30 cellular contexts compared by ENCODE assay signal in the genomic region with DNA sequence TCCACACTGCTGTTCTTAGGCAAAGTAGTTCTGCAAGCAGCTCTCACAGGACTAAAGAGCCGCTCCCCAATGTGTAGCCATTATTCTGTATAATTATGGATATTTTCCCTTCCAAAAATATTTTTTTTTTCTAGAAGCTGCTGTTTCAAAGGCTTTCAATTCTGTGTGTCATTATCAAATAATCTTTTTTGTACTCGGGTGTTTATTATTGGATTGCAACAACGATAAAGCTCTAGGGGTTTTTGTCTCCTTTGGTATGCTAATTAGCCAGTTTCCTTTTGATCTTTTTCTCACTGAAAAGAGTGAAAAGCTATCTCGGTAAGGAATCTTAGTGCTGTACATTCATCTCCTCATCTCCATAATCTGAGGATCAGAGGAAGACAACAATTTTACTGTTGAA.
"Had no signal": no experiment of that assay in that cellular context is flagged by ENCODE, and none has a peak within 500 bp of the region (broad histone marks: within the 10 kb centered on the region; RNA-seq: fewer than 3 reads in every experiment).

No MANE protein-coding gene starts in this region.

- DNase-seq: colonic mucosa; effector CD8-positive, alpha-beta T cell; endodermal cell; foreskin keratinocyte; heart left ventricle; hippocampal formation; left cardiac atrium; left lung; mesenchymal stem cell; midbrain; naive thymus-derived CD8-positive, alpha-beta T cell; nephron progenitor cell; nucleus accumbens; stimulated activated CD4-positive, alpha-beta T cell treated with anti-CD3 and anti-CD28 coated beads, Interleukin-12 subunit alpha, Interleukin-12 subunit beta, amount 100 ng/mL, for 4 hours; stimulated activated CD4-positive, alpha-beta T cell treated with anti-CD3 and anti-CD28 coated beads, Interleukin-1b, Interleukin-23, amount 100 ng/mL, for 48 hours; stimulated activated CD4-positive, alpha-beta T cell treated with anti-CD3 and anti-CD28 coated beads, Interleukin-4, amount 100 ng/mL, for 1 hour; stimulated activated CD8-positive, alpha-beta memory T cell treated with anti-CD3 and anti-CD28 coated beads, Interleukin-4, amount 100 ng/mL, for 48 hours; stimulated activated naive CD4-positive, alpha-beta T cell; stimulated activated naive CD8-positive, alpha-beta T cell treated with anti-CD3 and anti-CD28 coated beads, Interleukin-15, amount 100 ng/mL, for 72 hours; transverse colon had no signal

- H3K27me3 Mint-ChIP-seq: dendritic cell treated with granulocyte-macrophage colony-stimulating factor and Interleukin-4, amounts not matched to agents 40 ng/mL and 50 ng/mL, for 4 days had no signal

- H3K9me3 Mint-ChIP-seq: endodermal cell; nephron progenitor cell; stimulated activated naive CD8-positive, alpha-beta T cell treated with anti-CD3 and anti-CD28 coated beads, Interleukin-15, amount 100 ng/mL, for 72 hours had no signal

- H3K4me3 Mint-ChIP-seq: dendritic cell treated with granulocyte-macrophage colony-stimulating factor and Interleukin-4, amounts not matched to agents 40 ng/mL and 50 ng/mL, for 4 days; endodermal cell; naive thymus-derived CD8-positive, alpha-beta T cell; nephron progenitor cell; stimulated activated naive CD8-positive, alpha-beta T cell treated with anti-CD3 and anti-CD28 coated beads, Interleukin-15, amount 100 ng/mL, for 72 hours had no signal

- H3K36me3 ChIP-seq: colonic mucosa, esophagus muscularis mucosa, gastroesophageal sphincter, heart left ventricle, left lung, prostate gland, right atrium auricular region, suprapubic skin, transverse colon, vagina had no signal

- H3K36me3 Mint-ChIP-seq: naive thymus-derived CD8-positive, alpha-beta T cell had no signal

- H3K27ac Mint-ChIP-seq: dendritic cell treated with granulocyte-macrophage colony-stimulating factor and Interleukin-4, amounts not matched to agents 40 ng/mL and 50 ng/mL, for 4 days; endodermal cell; naive thymus-derived CD8-positive, alpha-beta T cell; nephron progenitor cell; stimulated activated naive CD8-positive, alpha-beta T cell treated with anti-CD3 and anti-CD28 coated beads, Interleukin-15, amount 100 ng/mL, for 72 hours had no signal

- H3K27me3 ChIP-seq: colonic mucosa, foreskin keratinocyte, left lung, right atrium auricular region, transverse colon, vagina had no signal

- H3K4me1 ChIP-seq: colonic mucosa, esophagus muscularis mucosa, foreskin keratinocyte, gastroesophageal sphincter, heart left ventricle, left lung, prostate gland, right atrium auricular region, suprapubic skin, transverse colon, vagina had no signal

- H3K27ac ChIP-seq: colonic mucosa, epithelial cell of prostate, esophagus muscularis mucosa, foreskin keratinocyte, gastroesophageal sphincter, heart left ventricle, left lung, prostate gland, right atrium auricular region, suprapubic skin, transverse colon, vagina had no signal

- H3K4me1 Mint-ChIP-seq: naive thymus-derived CD8-positive, alpha-beta T cell; stimulated activated naive CD8-positive, alpha-beta T cell treated with anti-CD3 and anti-CD28 coated beads, Interleukin-15, amount 100 ng/mL, for 72 hours had no signal

- H3K4me3 ChIP-seq: colonic mucosa, esophagus muscularis mucosa, gastroesophageal sphincter, heart left ventricle, left lung, prostate gland, right atrium auricular region, smooth muscle cell, suprapubic skin, transverse colon, vagina had no signal

- H3K9me3 ChIP-seq: colonic mucosa, esophagus muscularis mucosa, gastroesophageal sphincter, heart left ventricle, left lung, prostate gland, right atrium auricular region, suprapubic skin, transverse colon, vagina had no signal

- H3K4me2 ChIP-seq: smooth muscle cell had no signal

- ATAC-seq: foreskin keratinocyte; gastroesophageal sphincter; heart left ventricle; left cardiac atrium; left lung; naive thymus-derived CD8-positive, alpha-beta T cell; sciatic nerve; stimulated activated naive CD8-positive, alpha-beta T cell treated with anti-CD3 and anti-CD28 coated beads, Interleukin-15, amount 100 ng/mL, for 72 hours had no signal
